In the genomic region with DNA sequence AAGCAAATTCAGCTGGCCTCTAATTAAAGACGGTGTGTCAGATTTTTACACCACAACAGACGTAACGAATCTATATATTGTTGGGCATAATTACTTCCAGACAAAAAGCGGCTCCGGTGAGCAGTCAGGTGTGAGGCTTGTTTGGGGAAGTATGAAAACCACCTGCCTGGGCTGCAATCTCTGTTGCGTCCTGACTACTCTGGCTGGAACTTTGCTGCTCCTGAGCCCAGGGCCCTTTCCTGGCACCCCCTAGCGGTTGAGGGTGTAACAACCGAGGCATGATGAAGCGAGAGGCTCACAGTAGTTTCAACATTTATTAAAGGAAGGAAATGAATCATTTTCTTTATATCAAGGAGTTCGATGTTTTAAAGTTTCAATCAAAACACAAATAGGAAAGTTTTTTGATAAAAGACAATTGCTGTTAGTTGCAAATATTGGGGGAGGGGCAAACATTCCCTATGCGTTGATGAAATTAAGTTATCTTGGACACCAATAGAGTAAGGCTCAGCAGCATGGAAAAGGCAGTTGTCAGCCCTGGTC, we compare ENCODE assay signal across 8 cellular contexts. TPM values are rescaled to one million over a fixed set of nuclear protein-coding genes. Genes with fewer than 3 reads are reported as not detected.
DNase-seq lines count a peak whose midpoint lies in the region; ATAC-seq and TF ChIP-seq lines count a peak whose summit lies in the region.

No MANE protein-coding gene starts in this region.

- intact Hi-C loops in thyroid gland (cut with DNase I) = no loop called here

- TF ChIP-seq CTCF in 22Rv1 (IDR thresholded peaks at IDR 0.05) (peak; percentile 78), neutrophil (IDR thresholded peaks at IDR 0.05) (peak; percentile 73), thyroid gland (IDR thresholded peaks at IDR 0.05) (peak; percentile 29 to 67 (median 55))

- ATAC-seq in GM18499 (IDR thresholded peaks at IDR 0.05; ENCODE audit: insufficient read depth, unreplicated experiment) (peak; percentile 95), HG02852 (IDR thresholded peaks at IDR 0.05; ENCODE audit: unreplicated experiment) (peak; percentile 92), esophagus mucosa (peak; percentile 76)

- DNase-seq in NCI-H748 treated with DMSO at 0.1 percent for 48 hours (lab: John Stamatoyannopoulos, UW) (peak; percentile 56), thyroid gland (peak; percentile 53 to 74)
- peak; percentile 25 to 41 for DNase-seq in activated CD8-positive, alpha-beta memory T cell treated with anti-CD3 and anti-CD28 coated beads for 4 hours (ENCODE audit: low read depth in 2 of 2)

- no peaks in the 10 kb centered on the region for H3K36me3 ChIP-seq in neutrophil
- no peaks in the 10 kb centered on the region for H3K36me3 ChIP-seq in thyroid gland

- WGBS in thyroid gland, 2 donors = 51 to 56% methylated on average over 11 of the region's 11 CpGs

- TF ChIP-seq POLR2A in thyroid gland (IDR thresholded peaks at IDR 0.05) = no peak

- H3K4me1 ChIP-seq in neutrophil (ENCODE audit: control insufficient read depth in 1 of 2, insufficient read depth in 1 of 2, low read depth in 1 of 2, low read length in 1 of 2) (no peaks in the 10 kb centered on the region), thyroid gland (peaks cover 16 to 43% of the 10 kb centered on the region in 2 donors)

- H3K27me3 ChIP-seq in neutrophil (no peaks in the 10 kb centered on the region), thyroid gland (no peaks in the 10 kb centered on the region)

- H3K4me3 ChIP-seq in neutrophil (ENCODE audit: low read depth in 1 of 2, low read length in 1 of 2) (no peak overlapping the region), thyroid gland (replicated peaks in 1 of 3) (no peak overlapping the region)

- H3K9me3 ChIP-seq in neutrophil (no peaks in the 10 kb centered on the region), thyroid gland (no peaks in the 10 kb centered on the region)

- H3K27ac ChIP-seq in 22Rv1 (no peak overlapping the region), neutrophil (no peak overlapping the region), thyroid gland (no peak overlapping the region)

RNA-seq across cellular contexts. Expression of a gene that starts 10.6 kb away (rescaled TPM):
- total RNA-seq in esophagus mucosa = 24.2 TPM
- 10 to 100 TPM; 11.1 to 17.2 (median 13.4) TPM for total RNA-seq in thyroid gland
